In genomic region chr11:111601979-111602864, GRCh38 we compare ENCODE assay signal across 8 cellular contexts. TPM values are rescaled to one million over a fixed set of nuclear protein-coding genes. Genes with fewer than 3 reads are reported as not detected.
DNase-seq lines count a peak whose midpoint lies in the region; ATAC-seq and TF ChIP-seq lines count a peak whose summit lies in the region.

TSS of gene SIK2 (plus strand) at chr11:111602449. CDS start at chr11:111602564, 115 bp downstream.

- H3K9me3 ChIP-seq in endodermal cell (ENCODE audit: control insufficient read depth, low read length) (no peaks in the 10 kb centered on the region), mesodermal cell (ENCODE audit: control insufficient read depth, low read length) (no peaks in the 10 kb centered on the region)

- peak; percentile 82 for ATAC-seq in GM21367 (IDR thresholded peaks at IDR 0.05; ENCODE audit: unreplicated experiment)

- H3K36me3 Mint-ChIP-seq in endodermal cell (ENCODE audit: low read depth): no peaks in the 10 kb centered on the region

- peak within 1 kb of the TSS; percentile 70 for H3K4me3 Mint-ChIP-seq in endodermal cell

- H3K27ac Mint-ChIP-seq in endodermal cell: peak within 1 kb of the TSS; percentile 91

- peaks cover 33% of the 10 kb centered on the region for H3K27me3 Mint-ChIP-seq in endodermal cell (ENCODE audit: insufficient read depth)

- peak within 1 kb of the TSS; percentile 86 for H3K9ac ChIP-seq in endodermal cell (ENCODE audit: extremely low read depth, low read length, poor library complexity, severe bottlenecking)

- DNase-seq in Caki2 (ENCODE audit: low read depth) (peak; percentile 94), HT1080 (ENCODE audit: low read depth) (peak; percentile 96), NOMO-1 treated with DMSO at 0.1 percent for 48 hours (lab: John Stamatoyannopoulos, UW; ENCODE audit: unreplicated experiment) (peak; percentile 93), endodermal cell (peak; percentile 97)
- DNase-seq in activated CD8-positive, alpha-beta memory T cell treated with anti-CD3 and anti-CD28 coated beads, Interleukin-2, amount 50 U/mL, for 24 hours (ENCODE audit: extremely low read depth): peak; percentile 77
- peak; percentile 72 to 84 for DNase-seq in stimulated activated CD8-positive, alpha-beta memory T cell treated with anti-CD3 and anti-CD28 coated beads, Interleukin-15, amount 100 ng/mL, for 4 hours (ENCODE audit: low read depth in 2 of 2)

- peak within 1 kb of the TSS; percentile 98 for H3K4me3 ChIP-seq in endodermal cell (ENCODE audit: low read length)
- peak within 1 kb of the TSS; percentile 74 for H3K4me3 ChIP-seq in mesodermal cell (ENCODE audit: extremely low read depth, insufficient read depth, low read length, poor library complexity, severe bottlenecking)

- peaks cover 16% of the 10 kb centered on the region for H3K4me1 Mint-ChIP-seq in endodermal cell

- peak; percentile 94 for TF ChIP-seq CTCF in endodermal cell (conservative IDR thresholded peaks at IDR 0.05)

- H3K4me1 ChIP-seq in endodermal cell (ENCODE audit: control insufficient read depth, insufficient read depth, low read length) (no peaks in the 10 kb centered on the region), mesodermal cell (ENCODE audit: control insufficient read depth, insufficient read depth, low read length, poor library complexity, severe bottlenecking) (peaks cover 13% of the 10 kb centered on the region)

- in situ Hi-C loops in Caki2 (cut with HindIII; ENCODE audit: low pct_unique_long_range_greater_than_20kb, low sequenced_read_pairs): no loop called here

- WGBS in endodermal cell (ENCODE audit: insufficient coverage in 1 of 2, insufficient read length in 1 of 2), 2 experiments: 0% methylated on average over 13 to 100 of the region's 100 CpGs
- WGBS in mesodermal cell (ENCODE audit: insufficient coverage in 2 of 2), 2 experiments: 0 to 1% methylated on average over 61 to 71 of the region's 100 CpGs

- peak within 1 kb of the TSS; percentile 81 for H3K27ac ChIP-seq in endodermal cell (ENCODE audit: low read depth, low read length)
- peak within 1 kb of the TSS; percentile 90 for H3K27ac ChIP-seq in mesodermal cell (ENCODE audit: low read depth, low read length, severe bottlenecking)

- H3K36me3 ChIP-seq in endodermal cell (ENCODE audit: control insufficient read depth, insufficient read depth, low read length): no peaks in the 10 kb centered on the region
- no peaks in the 10 kb centered on the region for H3K36me3 ChIP-seq in mesodermal cell (ENCODE audit: control insufficient read depth, insufficient read depth, low read length)

- no peaks in the 10 kb centered on the region for H3K9me3 Mint-ChIP-seq in endodermal cell

- H3K27me3 ChIP-seq in endodermal cell (ENCODE audit: control insufficient read depth, insufficient read depth, low read length, poor library complexity, severe bottlenecking): peaks cover 6% of the 10 kb centered on the region

RNA-seq across cellular contexts. Expression of gene SIK2, which starts in this region (rescaled TPM):
- 1.5 and 2.2 TPM in 2 replicates for total RNA-seq in Caki2 (2014; rRNA removed; shearing (Covaris generic); ENCODE audit: low replicate concordance)
- total RNA-seq in HT1080 (2014; rRNA removed; shearing (Covaris generic)): 9.0 and 9.2 TPM in 2 replicates
- 8.1 and 8.3 TPM in 2 replicates for polyA plus RNA-seq in HT1080 (2015; cell fraction: cytosol; rRNA removed)
- polyA plus RNA-seq in HT1080 (2015; cell fraction: nucleus; rRNA removed): 12.7 and 14.6 TPM in 2 replicates
- total RNA-seq in endodermal cell: 10 to 100 TPM; 13.2 to 13.4 TPM
- 16.6 TPM for polyA plus RNA-seq in endodermal cell (2013, experiment 1 of 2)
- polyA plus RNA-seq in endodermal cell (2013, experiment 2 of 2): 12.8 TPM
- 10.2 TPM for polyA plus RNA-seq in mesodermal cell (2013, experiment 1 of 2)
- 8.3 TPM for polyA plus RNA-seq in mesodermal cell (2013, experiment 2 of 2)

Comparison
In these comparisons a context has a peak if more than half of its experiments do, and no peak if none do; other contexts are left out.
1. Peak in every context shown above with its lines: DNase-seq, ATAC-seq, H3K4me3 ChIP-seq and H3K27ac ChIP-seq.